ENCODE assay signal across 22 cellular contexts in genomic region chr19:18736415-18737336, GRCh38. TPM values are rescaled to one million over a fixed set of nuclear protein-coding genes. Genes with fewer than 3 reads are reported as not detected.
DNase-seq lines count a peak whose midpoint lies in the region; ATAC-seq, FAIRE-seq and TF ChIP-seq lines count a peak whose summit lies in the region.
"Had no signal": no experiment of that assay in that cellular context is flagged by ENCODE, and none has a peak within 500 bp of the region (broad histone marks: within the 10 kb centered on the region; RNA-seq: fewer than 3 reads in every experiment).

No MANE protein-coding gene starts in this region.

- peaks cover 50% of the 10 kb centered on the region for H3K4me1 ChIP-seq in BE2C
- no peaks in the 10 kb centered on the region; the same call in 1 of the 2 replicates for H3K4me1 ChIP-seq in HEK293 (ENCODE audit: control insufficient read depth, insufficient read depth, low read length)
- H3K4me1 ChIP-seq in K562 (replicated peaks in 1 of 2; ENCODE audit: control insufficient read depth in 2 of 2, insufficient read depth in 2 of 2, low read length in 2 of 2): peaks cover 15 to 68% of the 10 kb centered on the region in 2 experiments
- no peaks in the 10 kb centered on the region for H3K4me1 ChIP-seq in PC-9 (replicated peaks; ENCODE audit: insufficient read depth)
- peaks cover 35% of the 10 kb centered on the region for H3K4me1 ChIP-seq in endodermal cell (ENCODE audit: control insufficient read depth, insufficient read depth, low read length)

- H3K9me3 ChIP-seq in BE2C (no peaks in the 10 kb centered on the region), HEK293 (ENCODE audit: control insufficient read depth, insufficient read depth, low read depth, low read length) (no peaks in the 10 kb centered on the region), K562 (replicated peaks; ENCODE audit: control insufficient read depth, insufficient read depth, low read depth, low read length) (no peaks in the 10 kb centered on the region), PC-9 (ENCODE audit: insufficient read depth, low read depth) (no peaks in the 10 kb centered on the region), endodermal cell (ENCODE audit: control insufficient read depth, low read length) (no peaks in the 10 kb centered on the region)
- H3K9me3 ChIP-seq: upper lobe of left lung had no signal

- BruUV-seq in K562 (replicated peaks; lab: Mats Ljungman, UMichigan): no TSS peak
- BruUV-seq in PC-9 (replicated peaks; lab: Mats Ljungman, UMichigan): no TSS peak

- TF ChIP-seq RAD21 in K562 (CRISPR knock-in tag; conservative IDR thresholded peaks at IDR 0.05 in 1 of 2, IDR thresholded peaks at IDR 0.05 in 1 of 2): no peak

- H3K9me1 ChIP-seq in K562 (ENCODE audit: control insufficient read depth, insufficient read depth, low read length): peaks cover 4% of the 10 kb centered on the region

- TF ChIP-seq CTCF in BE2C (IDR thresholded peaks at IDR 0.05; ENCODE audit: low read depth, low read length) (no peak), HEK293 (tag by site-specific recombination; IDR thresholded peaks at IDR 0.05) (no peak), K562 (IDR thresholded peaks at IDR 0.05 in 2 of 3, conservative IDR thresholded peaks at IDR 0.05 in 1 of 3; ENCODE audit: insufficient read depth in 2 of 3, low read depth in 1 of 3, low read length in 3 of 3) (no peak), PC-9 (conservative IDR thresholded peaks at IDR 0.05) (no peak), endodermal cell (conservative IDR thresholded peaks at IDR 0.05) (no peak)

- no peak overlapping the region for H3K4me3 Mint-ChIP-seq in endodermal cell
- H3K4me3 Mint-ChIP-seq: activated CD4-positive, alpha-beta memory T cell treated with anti-CD3 and anti-CD28 coated beads, Interleukin-2, amount 10 ng/mL, durations not matched to agents 7 days and 5 days; activated T-cell treated with anti-CD3 and anti-CD28 coated beads, Interleukin-2, amount 50 U/mL, for 24 hours; mesothelial cell of epicardium had no signal

- no peaks in the 10 kb centered on the region for H3K27me3 Mint-ChIP-seq in endodermal cell (ENCODE audit: insufficient read depth)
- H3K27me3 Mint-ChIP-seq: activated CD4-positive, alpha-beta memory T cell treated with anti-CD3 and anti-CD28 coated beads, Interleukin-2, amount 10 ng/mL, durations not matched to agents 7 days and 5 days; activated T-cell treated with anti-CD3 and anti-CD28 coated beads, Interleukin-2, amount 50 U/mL, for 24 hours had no signal

- no peak for TF ChIP-seq POLR2A in K562 (conservative IDR thresholded peaks at IDR 0.05)

- intact Hi-C loops in K562 (cut with micrococcal nuclease): no loop called here
- intact Hi-C loops in PC-9 (cut with micrococcal nuclease; ENCODE audit: unreplicated experiment): no loop called here

- CTCF ChIA-PET in HEK293 (lab: Yijun Ruan, JAX): no interaction called here
- CTCF ChIA-PET in K562 (lab: Yijun Ruan, JAX; ENCODE audit: low intra/inter-chr PET ratio): no interaction called here
- CTCF ChIA-PET in PC-9 (lab: Charles Lee): no interaction called here

- no peaks in the 10 kb centered on the region for H3K9me3 Mint-ChIP-seq in endodermal cell
- H3K9me3 Mint-ChIP-seq: activated CD4-positive, alpha-beta memory T cell treated with anti-CD3 and anti-CD28 coated beads, Interleukin-2, amount 10 ng/mL, durations not matched to agents 7 days and 5 days; activated T-cell treated with anti-CD3 and anti-CD28 coated beads, Interleukin-2, amount 50 U/mL, for 24 hours; mesothelial cell of epicardium had no signal

- H4K20me1 ChIP-seq in K562 (replicated peaks; ENCODE audit: control insufficient read depth, insufficient read depth, low read length): peaks cover 50% of the 10 kb centered on the region; the same call in 1 of the 2 replicates
- no peaks in the 10 kb centered on the region for H4K20me1 ChIP-seq in PC-9 (ENCODE audit: insufficient read depth)

- H3K27ac ChIP-seq in HEK293 (ENCODE audit: extremely low read depth, low read depth, low read length) (no peak overlapping the region), K562 (ENCODE audit: extremely low read depth, low read depth, low read length) (no peak overlapping the region), PC-9 (no peak overlapping the region), endodermal cell (ENCODE audit: low read depth, low read length) (no peak overlapping the region)
- H3K27ac ChIP-seq: upper lobe of left lung had no signal

- no peaks in the 10 kb centered on the region for H3F3A ChIP-seq in PC-9 (ENCODE audit: insufficient read depth, low read depth)

- in situ Hi-C loops in K562 (cut with MboI): no loop called here

- no peak for FAIRE-seq in K562 (lab: Jason Lieb, UNC)

- DNase-seq in BE2C: peak; percentile 84
- DNase-seq in K562 (ENCODE audit: extremely low read depth in 1 of 4, low spot score in 3 of 4): no peak
- DNase-seq in mucosa of gallbladder (ENCODE audit: low spot score): peak; percentile 55
- no peak for DNase-seq in NCI-H2081 treated with DMSO at 0.1 percent for 48 hours (lab: John Stamatoyannopoulos, UW)
- DNase-seq in PC-9: no peak
- no peak for DNase-seq in endodermal cell
- DNase-seq: activated CD4-positive, alpha-beta memory T cell treated with anti-CD3 and anti-CD28 coated beads, Interleukin-2, amount 10 ng/mL, durations not matched to agents 7 days and 5 days; activated naive CD4-positive, alpha-beta T cell treated with anti-CD3 and anti-CD28 coated beads, Interleukin-2, amount 50 U/mL, for 16 hours; activated T-cell treated with anti-CD3 and anti-CD28 coated beads, Interleukin-2, amount 50 U/mL, for 24 hours; COR-L47; cortex of kidney; HCEC 1CT; Karpas-422; NCI-H1048; retina; RPMI8226; stimulated activated naive CD4-positive, alpha-beta T cell; upper lobe of left lung had no signal

- H3K9me2 ChIP-seq in PC-9 (ENCODE audit: insufficient read depth): no peaks in the 10 kb centered on the region

- POLR2A ChIA-PET in HEK293 (lab: Yijun Ruan, JAX) (no interaction called here), K562 (lab: Yijun Ruan, JAX) (interaction anchor here (1.1 kb wide), 1 partner anchor 12 kb away, joined by 4 read pairs; no protein-coding TSS in a partner anchor), PC-9 (lab: Charles Lee; ENCODE audit: unreplicated experiment) (no interaction called here)

- H3K4me1 Mint-ChIP-seq in endodermal cell: peaks cover 57% of the 10 kb centered on the region
- H3K4me1 Mint-ChIP-seq: activated CD4-positive, alpha-beta memory T cell treated with anti-CD3 and anti-CD28 coated beads, Interleukin-2, amount 10 ng/mL, durations not matched to agents 7 days and 5 days had no signal

- no peak for TF ChIP-seq EP300 in K562 (IDR thresholded peaks at IDR 0.05; ENCODE audit: low read length)

- H3K9ac ChIP-seq in K562 (ENCODE audit: insufficient read depth in 1 of 2, low read depth in 2 of 2, low read length in 2 of 2) (peak overlapping the region in 1 of 2 experiments; percentile 14; a peak in 1 of 4 replicates), endodermal cell (ENCODE audit: extremely low read depth, low read length, poor library complexity, severe bottlenecking) (no peak overlapping the region)

- no peak overlapping the region for H3K27ac Mint-ChIP-seq in endodermal cell
- H3K27ac Mint-ChIP-seq: activated CD4-positive, alpha-beta memory T cell treated with anti-CD3 and anti-CD28 coated beads, Interleukin-2, amount 10 ng/mL, durations not matched to agents 7 days and 5 days; activated T-cell treated with anti-CD3 and anti-CD28 coated beads, Interleukin-2, amount 50 U/mL, for 24 hours; mesothelial cell of epicardium had no signal

- peaks cover 3% of the 10 kb centered on the region for H3K36me3 Mint-ChIP-seq in endodermal cell (ENCODE audit: low read depth)
- H3K36me3 Mint-ChIP-seq: mesothelial cell of epicardium had no signal

- H3K36me3 ChIP-seq in BE2C: no peaks in the 10 kb centered on the region
- H3K36me3 ChIP-seq in HEK293 (ENCODE audit: control insufficient read depth in 2 of 2, insufficient read depth in 1 of 2, low read length in 2 of 2): no peaks in the 10 kb centered on the region
- no peaks in the 10 kb centered on the region for H3K36me3 ChIP-seq in K562 (ENCODE audit: control insufficient read depth, insufficient read depth, low read length)
- H3K36me3 ChIP-seq in PC-9 (ENCODE audit: low read depth): no peaks in the 10 kb centered on the region
- H3K36me3 ChIP-seq in endodermal cell (ENCODE audit: control insufficient read depth, insufficient read depth, low read length): no peaks in the 10 kb centered on the region
- H3K36me3 ChIP-seq: upper lobe of left lung had no signal

- H3K27me3 ChIP-seq in BE2C (no peaks in the 10 kb centered on the region), K562 (ENCODE audit: control insufficient read depth in 2 of 2, insufficient read depth in 2 of 2, low read length in 2 of 2) (no peaks in the 10 kb centered on the region), PC-9 (ENCODE audit: insufficient read depth, low read depth) (no peaks in the 10 kb centered on the region), endodermal cell (ENCODE audit: control insufficient read depth, insufficient read depth, low read length, poor library complexity, severe bottlenecking) (no peaks in the 10 kb centered on the region)
- H3K27me3 ChIP-seq: upper lobe of left lung had no signal

- H2AFZ ChIP-seq in K562 (ENCODE audit: low read depth, low read length) (no peak overlapping the region), PC-9 (no peak overlapping the region)

- WGBS in K562 (ENCODE audit: insufficient coverage, low coverage, missing lambda C conversion rate): 68% methylated on average over 22 of the region's 27 CpGs
- WGBS in endodermal cell (ENCODE audit: insufficient coverage in 1 of 2, insufficient read length in 1 of 2), 2 experiments: 90 to 97% methylated on average over 11 to 27 of the region's 27 CpGs

- H3K4me3 ChIP-seq in BE2C (ENCODE audit: low read depth, low read length) (no peak overlapping the region), HEK293 (ENCODE audit: low read depth, low read length) (no peak overlapping the region), K562 (no peak overlapping the region), PC-9 (no peak overlapping the region), endodermal cell (ENCODE audit: low read length) (no peak overlapping the region)
- H3K4me3 ChIP-seq: upper lobe of left lung had no signal

- H3K4me2 ChIP-seq in K562 (ENCODE audit: insufficient read depth, low read length): no peak overlapping the region
- H3K4me2 ChIP-seq in PC-9: no peak overlapping the region

- H3K79me2 ChIP-seq in K562 (ENCODE audit: control insufficient read depth, insufficient read depth, low read length) (no peaks in the 10 kb centered on the region), PC-9 (ENCODE audit: low read depth) (no peaks in the 10 kb centered on the region)

- ATAC-seq in K562: no peak
- ATAC-seq in GM21723 (IDR thresholded peaks at IDR 0.05; ENCODE audit: unreplicated experiment): no peak

RNA-seq across cellular contexts. Expression of gene CRTC1, which starts 53.2 kb away (rescaled TPM):
- 23.7 TPM for polyA plus RNA-seq in BE2C (2012; ENCODE audit: insufficient read depth, insufficient read length, low read depth)
- 2.4 and 9.1 TPM in 2 replicates for total RNA-seq in K562 (2011; cell fraction: chromatin; rRNA removed; ENCODE audit: low replicate concordance)
- 4.7 and 4.8 TPM in 2 replicates for total RNA-seq in K562 (2011; cell fraction: nucleolus; rRNA removed)
- total RNA-seq in K562 (2011; cell fraction: nucleoplasm; rRNA removed): 3.3 and 3.7 TPM in 2 replicates
- total RNA-seq in K562 (2014; rRNA removed): 1.5 and 1.6 TPM in 2 replicates
- total RNA-seq in K562 (2014; rRNA removed; fragmentation: Illumina TruSeq; extraction: Trizol): 0.25 and 0.29 TPM in 2 replicates
- total RNA-seq in K562 (2015; rRNA removed; fragmentation: Illumina TruSeq; extraction: Trizol): 0.83 and 1.3 TPM in 2 replicates
- total RNA-seq in K562 (2021): 3.8 and 4.3 TPM in 2 replicates
- 0.36 and 0.47 TPM in 2 replicates for polyA plus RNA-seq in K562 (2011; rRNA removed)
- 0.37 and 0.76 TPM in 2 replicates for polyA plus RNA-seq in K562 (2011; cell fraction: cytosol; rRNA removed)
- polyA plus RNA-seq in K562 (2011; cell fraction: nucleus; rRNA removed): 3.5 and 10.4 TPM in 2 replicates
- 2.9 and 5.1 TPM in 2 replicates for polyA plus RNA-seq in K562 (2012)
- 1.2 and 1.7 TPM in 2 replicates for polyA plus RNA-seq in K562 (2014; fragmentation: Illumina TruSeq; extraction: Trizol)
- not detected for polyA plus RNA-seq in K562 (2014; fragmentation: Nextera tagmentation; extraction: Ambion mirVana)
- 1.8 and 2.1 TPM in 2 replicates for polyA plus RNA-seq in K562 (2014; rRNA removed)
- polyA minus RNA-seq in K562 (2011; rRNA and poly(A)+ RNA removed): 0.15 and 0.49 TPM in 2 replicates
- polyA minus RNA-seq in K562 (2011; cell fraction: cytosol; rRNA and poly(A)+ RNA removed): 0.48 TPM in 1 of 2 replicates, not detected in the other
- 1.9 and 3.4 TPM in 2 replicates for polyA minus RNA-seq in K562 (2011; cell fraction: nucleus; rRNA and poly(A)+ RNA removed)
- 23.6 TPM for total RNA-seq in mucosa of gallbladder
- total RNA-seq in PC-9 (2021): 13.3 and 16.6 TPM in 2 replicates
- total RNA-seq in endodermal cell: 10 to 100 TPM; 26.6 to 29.7 TPM
- polyA plus RNA-seq in endodermal cell (2013, experiment 1 of 2): 20.4 TPM
- polyA plus RNA-seq in endodermal cell (2013, experiment 2 of 2): 17.5 TPM

RNA-seq across cellular contexts. Expression of gene COMP, which starts 54.4 kb away (rescaled TPM):
- polyA plus RNA-seq in BE2C (2012; ENCODE audit: insufficient read depth, insufficient read length, low read depth): 1.2 TPM
- not detected in 2 replicates for total RNA-seq in K562 (2011; cell fraction: chromatin; rRNA removed; ENCODE audit: low replicate concordance)
- total RNA-seq in K562 (2011; cell fraction: nucleolus; rRNA removed): not detected in 2 replicates
- total RNA-seq in K562 (2011; cell fraction: nucleoplasm; rRNA removed): not detected in 2 replicates
- total RNA-seq in K562 (2014; rRNA removed) (not detected in 2 replicates), K562 (2014; rRNA removed; fragmentation: Illumina TruSeq; extraction: Trizol) (not detected in 2 replicates), K562 (2015; rRNA removed; fragmentation: Illumina TruSeq; extraction: Trizol) (not detected in 2 replicates), K562 (2021) (0.07 TPM in 1 of 2 replicates, not detected in the other), mucosa of gallbladder (2.0 TPM), PC-9 (2021) (not detected in 2 replicates), endodermal cell (not detected)
- polyA plus RNA-seq in K562 (2011; rRNA removed) (not detected in 2 replicates), K562 (2014; fragmentation: Illumina TruSeq; extraction: Trizol) (not detected in 2 replicates), K562 (2014; fragmentation: Nextera tagmentation; extraction: Ambion mirVana) (not detected), K562 (2014; rRNA removed) (not detected in 2 replicates)
- polyA plus RNA-seq in K562 (2011; cell fraction: cytosol; rRNA removed): not detected in 2 replicates
- polyA plus RNA-seq in K562 (2011; cell fraction: nucleus; rRNA removed): not detected in 2 replicates
- polyA plus RNA-seq in K562 (2012): not detected in 2 replicates
- not detected in 2 replicates for polyA minus RNA-seq in K562 (2011; rRNA and poly(A)+ RNA removed)
- not detected in 2 replicates for polyA minus RNA-seq in K562 (2011; cell fraction: cytosol; rRNA and poly(A)+ RNA removed)
- not detected in 2 replicates for polyA minus RNA-seq in K562 (2011; cell fraction: nucleus; rRNA and poly(A)+ RNA removed)
- 0.96 TPM for polyA plus RNA-seq in endodermal cell (2013, experiment 1 of 2)
- 1.8 TPM for polyA plus RNA-seq in endodermal cell (2013, experiment 2 of 2)
- total RNA-seq: activated CD4-positive, alpha-beta memory T cell treated with anti-CD3 and anti-CD28 coated beads, Interleukin-2, amount 10 ng/mL, durations not matched to agents 7 days and 5 days; kidney epithelial cell had no signal

Comparison
In these comparisons a context has a peak if more than half of its experiments do, and no peak if none do; other contexts are left out.
1. DNase-seq: peak in BE2C (single experiment) and mucosa of gallbladder (single experiment); none in K562 (0 of 4), NCI-H2081 treated with DMSO at 0.1 percent for 48 hours (single experiment), PC-9 (0 of 2) and endodermal cell (single experiment).